Comparison of ENCODE assay signal across 26 cellular contexts in genomic region chr6:136341967-136342366, GRCh38. TPM values are rescaled to one million over a fixed set of nuclear protein-coding genes. Genes with fewer than 3 reads are reported as not detected.
DNase-seq lines count a peak whose midpoint lies in the region; ATAC-seq, FAIRE-seq and TF ChIP-seq lines count a peak whose summit lies in the region.
"Had no signal": no experiment of that assay in that cellular context is flagged by ENCODE, and none has a peak within 500 bp of the region (broad histone marks: within the 10 kb centered on the region; RNA-seq: fewer than 3 reads in every experiment).

No MANE protein-coding gene starts in this region.

- H3K36me3 ChIP-seq in OCI-LY3 (replicated peaks; ENCODE audit: low read depth, low read length): no peaks in the 10 kb centered on the region
- H3K36me3 ChIP-seq in GM12878 (ENCODE audit: control insufficient read depth in 2 of 2, insufficient read depth in 2 of 2, low read length in 1 of 2): no peaks in the 10 kb centered on the region
- H3K36me3 ChIP-seq: brain microvascular endothelial cell, heart right ventricle had no signal

- TF ChIP-seq CTCF in GM12865 (IDR thresholded peaks at IDR 0.05; ENCODE audit: insufficient read depth, low read depth, low read length, missing control alignments) (no peak), OCI-LY3 (IDR thresholded peaks at IDR 0.05; ENCODE audit: low read depth, low read length) (peak; percentile 36), GM12878 (IDR thresholded peaks at IDR 0.05 in 2 of 3, conservative IDR thresholded peaks at IDR 0.05 in 1 of 3; ENCODE audit: control insufficient read depth in 2 of 3, extremely low read depth in 1 of 3, insufficient read depth in 1 of 3, low read depth in 3 of 3, low read length in 3 of 3) (no peak; a peak in 1 of 6 replicates)

- CTCF ChIA-PET in GM12878 (lab: Yijun Ruan, JAX): interaction anchor here (0.6 to 2.3 kb wide), 4 partner anchors 112 to 451 kb away, joined by 3 to 11 read pairs (median 3); partner anchors contain the start of gene MAP3K5

- BruUV-seq in GM12878 (replicated peaks; lab: Mats Ljungman, UMichigan): no TSS peak

- DNase-seq in GM12865 (ENCODE audit: low read depth) (peak; percentile 28), HTR-8/SVneo (ENCODE audit: insufficient read length, low spot score) (peak; percentile 21), GM12878 (ENCODE audit: low read depth, low spot score) (no peak), ACHN (no peak)
- no peak for DNase-seq in stimulated activated CD4-positive, alpha-beta T cell treated with anti-CD3 and anti-CD28 coated beads, Interleukin-4, amount 100 ng/mL, for 1 hour
- no peak for DNase-seq in activated T-helper 2 cell treated with anti-CD3 and anti-CD28 coated beads, Interferon-gamma antibody, Interleukin-2, Interleukin-4, amounts not matched to agents 10 μg/mL and 5 μg/mL and 100 μg/mL, durations not matched to agents 14 hours and 24 hours and 36 hours (ENCODE audit: low spot score)
- DNase-seq: activated CD4-positive, alpha-beta T cell treated with anti-CD3 and anti-CD28 coated beads for 36 hours; activated T-cell treated with anti-CD3 and anti-CD28 coated beads, Interleukin-2, amount 50 U/mL, for 24 hours; brain microvascular endothelial cell; CD4-positive, alpha-beta memory T cell; effector memory CD4-positive, alpha-beta T cell; erythroblast; heart right ventricle; NCI-H1436 treated with DMSO at 0.1 percent for 48 hours; NCI-H2107; NCI-H510A; PC-3; posterior cingulate gyrus; substantia nigra; T-helper 1 cell; upper lobe of left lung had no signal

- H3K4me1 Mint-ChIP-seq in activated T-helper 2 cell treated with anti-CD3 and anti-CD28 coated beads, Interferon-gamma antibody, Interleukin-2, Interleukin-4, amounts not matched to agents 10 μg/mL and 5 μg/mL and 100 μg/mL, durations not matched to agents 14 hours and 24 hours and 36 hours (ENCODE audit: low read depth): no peaks in the 10 kb centered on the region
- H3K4me1 Mint-ChIP-seq: activated CD4-positive, alpha-beta T cell treated with anti-CD3 and anti-CD28 coated beads for 36 hours; CD4-positive, alpha-beta memory T cell had no signal

- in situ Hi-C loops in GM12878 (cut with MboI) (no loop called here), ACHN (cut with HindIII; ENCODE audit: low pct_ligation_motif_present, low pct_unique_long_range_greater_than_20kb, low sequenced_read_pairs) (no loop called here)

- H3K9ac ChIP-seq in OCI-LY3 (ENCODE audit: low read length) (no peak overlapping the region), GM12878 (ENCODE audit: control insufficient read depth, insufficient read depth, low read length) (no peak overlapping the region)

- TF ChIP-seq EP300 in GM12878 (IDR thresholded peaks at IDR 0.05; ENCODE audit: borderline replicate concordance in 1 of 2, control insufficient read depth in 1 of 2, low read depth in 2 of 2, low read length in 2 of 2): no peak

- no peak overlapping the region for H3K4me3 Mint-ChIP-seq in activated T-helper 2 cell treated with anti-CD3 and anti-CD28 coated beads, Interferon-gamma antibody, Interleukin-2, Interleukin-4, amounts not matched to agents 10 μg/mL and 5 μg/mL and 100 μg/mL, durations not matched to agents 14 hours and 24 hours and 36 hours (ENCODE audit: low read depth)
- H3K4me3 Mint-ChIP-seq: activated CD4-positive, alpha-beta T cell treated with anti-CD3 and anti-CD28 coated beads for 36 hours; activated T-cell treated with anti-CD3 and anti-CD28 coated beads, Interleukin-2, amount 50 U/mL, for 24 hours; CD4-positive, alpha-beta memory T cell had no signal

- peaks cover 8% of the 10 kb centered on the region for H3K27me3 Mint-ChIP-seq in activated T-helper 2 cell treated with anti-CD3 and anti-CD28 coated beads, Interferon-gamma antibody, Interleukin-2, Interleukin-4, amounts not matched to agents 10 μg/mL and 5 μg/mL and 100 μg/mL, durations not matched to agents 14 hours and 24 hours and 36 hours (ENCODE audit: low read depth)
- H3K27me3 Mint-ChIP-seq: activated CD4-positive, alpha-beta T cell treated with anti-CD3 and anti-CD28 coated beads for 36 hours; activated T-cell treated with anti-CD3 and anti-CD28 coated beads, Interleukin-2, amount 50 U/mL, for 24 hours; CD4-positive, alpha-beta memory T cell had no signal

- H4K20me1 ChIP-seq in OCI-LY3 (ENCODE audit: insufficient read depth, low read length) (no peaks in the 10 kb centered on the region), GM12878 (ENCODE audit: control insufficient read depth, insufficient read depth) (no peaks in the 10 kb centered on the region)

- TF ChIP-seq RAD21 in GM12878 (IDR thresholded peaks at IDR 0.05; ENCODE audit: insufficient read depth, low read depth, low read length): no peak

- intact Hi-C loops in GM12878 (cut with micrococcal nuclease; ENCODE audit: unreplicated experiment): loop anchor here (10.0 kb wide), 1 partner anchor 203 kb away; no protein-coding TSS in a partner anchor
- intact Hi-C loops in activated T-helper 2 cell treated with anti-CD3 and anti-CD28 coated beads, Interferon-gamma antibody, Interleukin-2, Interleukin-4, amounts not matched to agents 10 μg/mL and 5 μg/mL and 100 μg/mL, durations not matched to agents 14 hours and 24 hours and 36 hours (cut with micrococcal nuclease): no loop called here

- RAD21 ChIA-PET in GM12878 (lab: Charles Lee; ENCODE audit: unreplicated experiment): no interaction called here

- H3K27ac ChIP-seq in OCI-LY3 (ENCODE audit: low read length): no peak overlapping the region
- no peak overlapping the region for H3K27ac ChIP-seq in GM12878 (ENCODE audit: control insufficient read depth, insufficient read depth)
- H3K27ac ChIP-seq: brain microvascular endothelial cell, heart right ventricle, HL-60, upper lobe of left lung had no signal

- FAIRE-seq in HTR-8/SVneo (lab: Jason Lieb, UNC) (no peak), GM12878 (lab: Jason Lieb, UNC) (no peak)
- FAIRE-seq: G401.6, H1 had no signal

- SMC1A ChIA-PET in GM12878 (lab: Charles Lee; ENCODE audit: uncharacterized antibody, unreplicated experiment): interaction anchor here (1.6 kb wide), 1 partner anchor 205 kb away, joined by 5 read pairs; no protein-coding TSS in a partner anchor

- no peak overlapping the region for H3K4me2 ChIP-seq in OCI-LY3 (ENCODE audit: low read length)
- H3K4me2 ChIP-seq in GM12878 (ENCODE audit: control insufficient read depth, insufficient read depth): no peak overlapping the region

- TF ChIP-seq POLR2A in GM12878 (IDR thresholded peaks at IDR 0.05; ENCODE audit: low read depth, low read length): no peak

- no peaks in the 10 kb centered on the region for H3K9me3 ChIP-seq in OCI-LY3 (ENCODE audit: insufficient read depth, low read length)
- no peaks in the 10 kb centered on the region for H3K9me3 ChIP-seq in GM12878 (replicated peaks; ENCODE audit: control insufficient read depth, insufficient read depth, low read length)
- H3K9me3 ChIP-seq: heart right ventricle, upper lobe of left lung had no signal

- H3K9me3 Mint-ChIP-seq in activated T-helper 2 cell treated with anti-CD3 and anti-CD28 coated beads, Interferon-gamma antibody, Interleukin-2, Interleukin-4, amounts not matched to agents 10 μg/mL and 5 μg/mL and 100 μg/mL, durations not matched to agents 14 hours and 24 hours and 36 hours: no peaks in the 10 kb centered on the region
- H3K9me3 Mint-ChIP-seq: activated T-cell treated with anti-CD3 and anti-CD28 coated beads, Interleukin-2, amount 50 U/mL, for 24 hours; CD4-positive, alpha-beta memory T cell had no signal

- H3K27me3 ChIP-seq in OCI-LY3 (ENCODE audit: low read depth, low read length) (no peaks in the 10 kb centered on the region), GM12878 (replicated peaks in 1 of 2; ENCODE audit: control insufficient read depth in 2 of 2, insufficient read depth in 2 of 2, low read length in 1 of 2) (no peaks in the 10 kb centered on the region)
- H3K27me3 ChIP-seq: brain microvascular endothelial cell, heart right ventricle, upper lobe of left lung had no signal

- H3K4me1 ChIP-seq in OCI-LY3 (ENCODE audit: low read length): no peaks in the 10 kb centered on the region
- no peaks in the 10 kb centered on the region for H3K4me1 ChIP-seq in GM12878 (ENCODE audit: control insufficient read depth, insufficient read depth, low read length)
- H3K4me1 ChIP-seq: heart right ventricle had no signal

- H3K4me3 ChIP-seq in GM12865 (ENCODE audit: low read depth, low read length) (no peak overlapping the region), OCI-LY3 (ENCODE audit: low read length) (no peak overlapping the region), GM12878 (no peak overlapping the region)
- H3K4me3 ChIP-seq: heart right ventricle, upper lobe of left lung had no signal

- ATAC-seq in GM12878: peak; percentile 41; the same call in 1 of the 3 replicates
- ATAC-seq in GM18502 (IDR thresholded peaks at IDR 0.05; ENCODE audit: poor library complexity, unreplicated experiment): no peak
- ATAC-seq: activated CD4-positive, alpha-beta T cell treated with anti-CD3 and anti-CD28 coated beads for 36 hours; heart right ventricle; PC-3 had no signal

- H2AFZ ChIP-seq in OCI-LY3 (ENCODE audit: low read depth, low read length) (no peak overlapping the region), GM12878 (ENCODE audit: control insufficient read depth, low read depth, low read length) (no peak overlapping the region)

- 38% methylated on average over 3 of the region's 3 CpGs for WGBS in GM12878 (ENCODE audit: insufficient coverage, insufficient replicate concordance, low lambda C conversion rate, missing lambda C conversion rate)

- no peaks in the 10 kb centered on the region for H3K36me3 Mint-ChIP-seq in activated T-helper 2 cell treated with anti-CD3 and anti-CD28 coated beads, Interferon-gamma antibody, Interleukin-2, Interleukin-4, amounts not matched to agents 10 μg/mL and 5 μg/mL and 100 μg/mL, durations not matched to agents 14 hours and 24 hours and 36 hours (ENCODE audit: low read depth)
- H3K36me3 Mint-ChIP-seq: CD4-positive, alpha-beta memory T cell had no signal

- H3K79me2 ChIP-seq in OCI-LY3 (ENCODE audit: low read length): no peaks in the 10 kb centered on the region
- no peaks in the 10 kb centered on the region for H3K79me2 ChIP-seq in GM12878 (ENCODE audit: control insufficient read depth, insufficient read depth, low read length)

- no peak overlapping the region for H3K27ac Mint-ChIP-seq in activated T-helper 2 cell treated with anti-CD3 and anti-CD28 coated beads, Interferon-gamma antibody, Interleukin-2, Interleukin-4, amounts not matched to agents 10 μg/mL and 5 μg/mL and 100 μg/mL, durations not matched to agents 14 hours and 24 hours and 36 hours
- H3K27ac Mint-ChIP-seq: activated CD4-positive, alpha-beta T cell treated with anti-CD3 and anti-CD28 coated beads for 36 hours; activated T-cell treated with anti-CD3 and anti-CD28 coated beads, Interleukin-2, amount 50 U/mL, for 24 hours; CD4-positive, alpha-beta memory T cell had no signal

- POLR2A ChIA-PET in GM12878 (lab: Charles Lee): no interaction called here

RNA-seq across cellular contexts. Expression of gene BCLAF1, which starts 52.3 kb away (rescaled TPM):
- 432 and 455 TPM in 2 replicates for total RNA-seq in GM12878 (2013; cell fraction: nucleolus; rRNA removed)
- total RNA-seq in GM12878 (2014; rRNA removed) (94.1 and 115 TPM in 2 replicates), GM12878 (2014; rRNA removed; fragmentation: Illumina TruSeq; extraction: Trizol) (219 TPM in 2 replicates), GM12878 (2021) (139 and 154 TPM in 2 replicates)
- polyA plus RNA-seq in GM12878 (2011; ENCODE audit: low read depth): 30.6 TPM
- polyA plus RNA-seq in GM12878 (2011; rRNA removed) (111 and 160 TPM in 2 replicates), GM12878 (2014; fragmentation: Illumina TruSeq; extraction: Trizol) (223 and 237 TPM in 2 replicates), GM12878 (2014; fragmentation: Nextera tagmentation; extraction: Ambion mirVana) (10 to 100 TPM; 56.0 to 62.1 TPM), GM12878 (2014; rRNA removed) (77.0 and 87.9 TPM in 2 replicates), GM12878 (2016; fragmentation: Nextera tagmentation; extraction: Ambion mirVana) (100 to 1,000 TPM; 117 to 122 TPM)
- polyA plus RNA-seq in GM12878 (2011; cell fraction: cytosol; rRNA removed): 37.2 and 38.3 TPM in 2 replicates
- 128 and 129 TPM in 2 replicates for polyA plus RNA-seq in GM12878 (2011; cell fraction: nucleus; rRNA removed)
- 45.4 and 59.9 TPM in 2 replicates for polyA plus RNA-seq in GM12878 (2012)
- polyA minus RNA-seq in GM12878 (2011; rRNA and poly(A)+ RNA removed): 115 and 161 TPM in 2 replicates
- polyA minus RNA-seq in GM12878 (2011; cell fraction: cytosol; rRNA and poly(A)+ RNA removed): 50.0 and 64.0 TPM in 2 replicates
- polyA minus RNA-seq in GM12878 (2011; cell fraction: nucleus; rRNA and poly(A)+ RNA removed): 129 and 170 TPM in 2 replicates
- 228 and 242 TPM in 2 replicates for total RNA-seq in activated T-helper 2 cell treated with anti-CD3 and anti-CD28 coated beads, Interferon-gamma antibody, Interleukin-2, Interleukin-4, amounts not matched to agents 10 μg/mL and 5 μg/mL and 100 μg/mL, durations not matched to agents 14 hours and 24 hours and 36 hours

Comparison
In these comparisons a context has a peak if more than half of its experiments do, and no peak if none do; other contexts are left out.
1. DNase-seq: peak in GM12865 (single experiment) and HTR-8/SVneo (single experiment); none in GM12878 (single experiment), stimulated activated CD4-positive, alpha-beta T cell treated with anti-CD3 and anti-CD28 coated beads, Interleukin-4, amount 100 ng/mL, for 1 hour (single experiment), activated T-helper 2 cell treated with anti-CD3 and anti-CD28 coated beads, Interferon-gamma antibody, Interleukin-2, Interleukin-4, amounts not matched to agents 10 μg/mL and 5 μg/mL and 100 μg/mL, durations not matched to agents 14 hours and 24 hours and 36 hours (single experiment) and ACHN (single experiment).